Comparison of ENCODE assay signal across 1 cellular context in the genomic region with DNA sequence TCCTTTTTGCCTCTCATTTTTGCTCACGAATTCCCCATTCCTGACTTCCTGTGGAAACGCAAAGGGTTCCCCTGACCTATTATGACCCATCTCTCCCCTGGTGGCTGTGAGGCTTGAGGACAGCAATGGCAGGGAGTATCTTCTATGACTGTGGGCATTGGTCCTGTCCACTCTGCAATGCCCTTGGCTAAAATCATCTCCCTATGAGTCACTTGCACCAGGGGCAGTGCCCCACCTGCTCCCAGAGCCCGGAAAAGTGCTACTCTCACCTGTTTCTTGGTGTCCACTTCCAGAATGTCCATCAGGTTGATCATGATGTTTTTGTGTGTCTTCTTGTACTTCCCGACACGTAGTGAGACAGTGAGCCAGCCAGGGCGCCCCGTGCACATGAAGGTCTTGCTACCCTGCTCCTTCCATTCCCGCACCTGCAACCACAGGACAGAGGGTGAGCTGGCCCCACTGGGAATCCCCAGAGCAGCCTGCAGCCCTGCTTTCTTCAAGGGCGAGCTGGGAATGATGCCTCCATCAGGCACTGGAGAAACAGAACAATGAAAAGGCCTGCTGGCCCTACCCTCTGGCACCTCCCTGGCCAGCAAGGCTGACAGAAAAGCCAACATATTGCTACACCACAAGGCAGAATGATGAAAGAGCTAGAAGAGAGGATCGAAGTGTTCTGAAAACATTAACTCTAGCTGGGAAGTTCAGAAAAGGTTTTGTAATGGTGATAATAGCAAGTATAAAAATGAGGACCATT.
TF ChIP-seq lines count a peak whose summit lies in the region.

No MANE protein-coding gene starts in this region.

TF ChIP-seq in HepG2, 621 proteins besides CTCF, POLR2A, EP300 and RAD21 (continued from another document and continues in another):
- TF ChIP-seq, protein P1, sequence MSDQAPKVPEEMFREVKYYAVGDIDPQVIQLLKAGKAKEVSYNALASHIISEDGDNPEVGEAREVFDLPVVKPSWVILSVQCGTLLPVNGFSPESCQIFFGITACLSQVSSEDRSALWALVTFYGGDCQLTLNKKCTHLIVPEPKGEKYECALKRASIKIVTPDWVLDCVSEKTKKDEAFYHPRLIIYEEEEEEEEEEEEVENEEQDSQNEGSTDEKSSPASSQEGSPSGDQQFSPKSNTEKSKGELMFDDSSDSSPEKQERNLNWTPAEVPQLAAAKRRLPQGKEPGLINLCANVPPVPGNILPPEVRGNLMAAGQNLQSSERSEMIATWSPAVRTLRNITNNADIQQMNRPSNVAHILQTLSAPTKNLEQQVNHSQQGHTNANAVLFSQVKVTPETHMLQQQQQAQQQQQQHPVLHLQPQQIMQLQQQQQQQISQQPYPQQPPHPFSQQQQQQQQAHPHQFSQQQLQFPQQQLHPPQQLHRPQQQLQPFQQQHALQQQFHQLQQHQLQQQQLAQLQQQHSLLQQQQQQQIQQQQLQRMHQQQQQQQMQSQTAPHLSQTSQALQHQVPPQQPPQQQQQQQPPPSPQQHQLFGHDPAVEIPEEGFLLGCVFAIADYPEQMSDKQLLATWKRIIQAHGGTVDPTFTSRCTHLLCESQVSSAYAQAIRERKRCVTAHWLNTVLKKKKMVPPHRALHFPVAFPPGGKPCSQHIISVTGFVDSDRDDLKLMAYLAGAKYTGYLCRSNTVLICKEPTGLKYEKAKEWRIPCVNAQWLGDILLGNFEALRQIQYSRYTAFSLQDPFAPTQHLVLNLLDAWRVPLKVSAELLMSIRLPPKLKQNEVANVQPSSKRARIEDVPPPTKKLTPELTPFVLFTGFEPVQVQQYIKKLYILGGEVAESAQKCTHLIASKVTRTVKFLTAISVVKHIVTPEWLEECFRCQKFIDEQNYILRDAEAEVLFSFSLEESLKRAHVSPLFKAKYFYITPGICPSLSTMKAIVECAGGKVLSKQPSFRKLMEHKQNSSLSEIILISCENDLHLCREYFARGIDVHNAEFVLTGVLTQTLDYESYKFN (CRISPR knock-in tag; conservative IDR thresholded peaks at IDR 0.05): peak; percentile 53; the same call in 1 of the 2 replicates
- TF ChIP-seq, protein P2, sequence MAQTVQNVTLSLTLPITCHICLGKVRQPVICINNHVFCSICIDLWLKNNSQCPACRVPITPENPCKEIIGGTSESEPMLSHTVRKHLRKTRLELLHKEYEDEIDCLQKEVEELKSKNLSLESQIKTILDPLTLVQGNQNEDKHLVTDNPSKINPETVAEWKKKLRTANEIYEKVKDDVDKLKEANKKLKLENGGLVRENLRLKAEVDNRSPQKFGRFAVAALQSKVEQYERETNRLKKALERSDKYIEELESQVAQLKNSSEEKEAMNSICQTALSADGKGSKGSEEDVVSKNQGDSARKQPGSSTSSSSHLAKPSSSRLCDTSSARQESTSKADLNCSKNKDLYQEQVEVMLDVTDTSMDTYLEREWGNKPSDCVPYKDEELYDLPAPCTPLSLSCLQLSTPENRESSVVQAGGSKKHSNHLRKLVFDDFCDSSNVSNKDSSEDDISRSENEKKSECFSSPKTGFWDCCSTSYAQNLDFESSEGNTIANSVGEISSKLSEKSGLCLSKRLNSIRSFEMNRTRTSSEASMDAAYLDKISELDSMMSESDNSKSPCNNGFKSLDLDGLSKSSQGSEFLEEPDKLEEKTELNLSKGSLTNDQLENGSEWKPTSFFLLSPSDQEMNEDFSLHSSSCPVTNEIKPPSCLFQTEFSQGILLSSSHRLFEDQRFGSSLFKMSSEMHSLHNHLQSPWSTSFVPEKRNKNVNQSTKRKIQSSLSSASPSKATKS (CRISPR knock-in tag; IDR thresholded peaks at IDR 0.05): no peak
- TF ChIP-seq ZNF607 (CRISPR knock-in tag; IDR thresholded peaks at IDR 0.05; ENCODE audit: borderline replicate concordance): no peak
- no peak for TF ChIP-seq TSC22D2 (CRISPR knock-in tag; IDR thresholded peaks at IDR 0.05; ENCODE audit: borderline replicate concordance)
- TF ChIP-seq, protein P3, sequence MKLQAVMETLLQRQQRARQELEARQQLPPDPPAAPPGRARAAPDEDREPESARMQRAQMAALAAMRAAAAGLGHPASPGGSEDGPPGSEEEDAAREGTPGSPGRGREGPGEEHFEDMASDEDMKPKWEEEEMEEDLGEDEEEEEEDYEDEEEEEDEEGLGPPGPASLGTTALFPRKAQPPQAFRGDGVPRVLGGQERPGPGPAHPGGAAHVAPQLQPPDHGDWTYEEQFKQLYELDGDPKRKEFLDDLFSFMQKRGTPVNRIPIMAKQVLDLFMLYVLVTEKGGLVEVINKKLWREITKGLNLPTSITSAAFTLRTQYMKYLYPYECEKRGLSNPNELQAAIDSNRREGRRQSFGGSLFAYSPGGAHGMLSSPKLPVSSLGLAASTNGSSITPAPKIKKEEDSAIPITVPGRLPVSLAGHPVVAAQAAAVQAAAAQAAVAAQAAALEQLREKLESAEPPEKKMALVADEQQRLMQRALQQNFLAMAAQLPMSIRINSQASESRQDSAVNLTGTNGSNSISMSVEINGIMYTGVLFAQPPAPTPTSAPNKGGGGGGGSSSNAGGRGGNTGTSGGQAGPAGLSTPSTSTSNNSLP (IDR thresholded peaks at IDR 0.05; ENCODE audit: low read depth, low read length): no peak
- TF ChIP-seq SETDB1 (CRISPR knock-in tag; IDR thresholded peaks at IDR 0.05; ENCODE audit: borderline replicate concordance): no peak
- TF ChIP-seq, protein P4, sequence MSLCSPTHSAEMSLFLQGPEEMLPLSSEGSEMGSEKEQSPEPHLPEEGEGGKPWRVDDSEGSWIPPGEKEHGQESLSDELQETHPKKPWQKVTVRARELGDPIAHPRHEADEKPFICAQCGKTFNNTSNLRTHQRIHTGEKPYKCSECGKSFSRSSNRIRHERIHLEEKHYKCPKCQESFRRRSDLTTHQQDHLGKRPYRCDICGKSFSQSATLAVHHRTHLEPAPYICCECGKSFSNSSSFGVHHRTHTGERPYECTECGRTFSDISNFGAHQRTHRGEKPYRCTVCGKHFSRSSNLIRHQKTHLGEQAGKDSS (CRISPR knock-in tag; IDR thresholded peaks at IDR 0.05; ENCODE audit: borderline replicate concordance, low read depth): 0 out of 2 replicates have a peak, but pooled peaks have one; percentile 21
- TF ChIP-seq, protein P5, sequence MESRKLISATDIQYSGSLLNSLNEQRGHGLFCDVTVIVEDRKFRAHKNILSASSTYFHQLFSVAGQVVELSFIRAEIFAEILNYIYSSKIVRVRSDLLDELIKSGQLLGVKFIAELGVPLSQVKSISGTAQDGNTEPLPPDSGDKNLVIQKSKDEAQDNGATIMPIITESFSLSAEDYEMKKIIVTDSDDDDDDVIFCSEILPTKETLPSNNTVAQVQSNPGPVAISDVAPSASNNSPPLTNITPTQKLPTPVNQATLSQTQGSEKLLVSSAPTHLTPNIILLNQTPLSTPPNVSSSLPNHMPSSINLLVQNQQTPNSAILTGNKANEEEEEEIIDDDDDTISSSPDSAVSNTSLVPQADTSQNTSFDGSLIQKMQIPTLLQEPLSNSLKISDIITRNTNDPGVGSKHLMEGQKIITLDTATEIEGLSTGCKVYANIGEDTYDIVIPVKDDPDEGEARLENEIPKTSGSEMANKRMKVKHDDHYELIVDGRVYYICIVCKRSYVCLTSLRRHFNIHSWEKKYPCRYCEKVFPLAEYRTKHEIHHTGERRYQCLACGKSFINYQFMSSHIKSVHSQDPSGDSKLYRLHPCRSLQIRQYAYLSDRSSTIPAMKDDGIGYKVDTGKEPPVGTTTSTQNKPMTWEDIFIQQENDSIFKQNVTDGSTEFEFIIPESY (CRISPR knock-in tag; IDR thresholded peaks at IDR 0.05): no peak
- no peak for TF ChIP-seq ZNF746 (CRISPR knock-in tag; IDR thresholded peaks at IDR 0.05)
- TF ChIP-seq SPEN (CRISPR knock-in tag; IDR thresholded peaks at IDR 0.05; ENCODE audit: low read depth): no peak
- no peak for TF ChIP-seq SOX13 (IDR thresholded peaks at IDR 0.05)
- peak in 1 of 2 experiments; percentile 82; a peak in 2 of 4 replicates for TF ChIP-seq SOX13 (CRISPR knock-in tag; conservative IDR thresholded peaks at IDR 0.05 in 1 of 2, IDR thresholded peaks at IDR 0.05 in 1 of 2)
- TF ChIP-seq TARDBP (CRISPR knock-in tag; IDR thresholded peaks at IDR 0.05): peak; percentile 48; the same call in 1 of the 2 replicates
- TF ChIP-seq, protein P6, sequence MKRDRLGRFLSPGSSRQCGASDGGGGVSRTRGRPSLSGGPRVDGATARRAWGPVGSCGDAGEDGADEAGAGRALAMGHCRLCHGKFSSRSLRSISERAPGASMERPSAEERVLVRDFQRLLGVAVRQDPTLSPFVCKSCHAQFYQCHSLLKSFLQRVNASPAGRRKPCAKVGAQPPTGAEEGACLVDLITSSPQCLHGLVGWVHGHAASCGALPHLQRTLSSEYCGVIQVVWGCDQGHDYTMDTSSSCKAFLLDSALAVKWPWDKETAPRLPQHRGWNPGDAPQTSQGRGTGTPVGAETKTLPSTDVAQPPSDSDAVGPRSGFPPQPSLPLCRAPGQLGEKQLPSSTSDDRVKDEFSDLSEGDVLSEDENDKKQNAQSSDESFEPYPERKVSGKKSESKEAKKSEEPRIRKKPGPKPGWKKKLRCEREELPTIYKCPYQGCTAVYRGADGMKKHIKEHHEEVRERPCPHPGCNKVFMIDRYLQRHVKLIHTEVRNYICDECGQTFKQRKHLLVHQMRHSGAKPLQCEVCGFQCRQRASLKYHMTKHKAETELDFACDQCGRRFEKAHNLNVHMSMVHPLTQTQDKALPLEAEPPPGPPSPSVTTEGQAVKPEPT (CRISPR knock-in tag; IDR thresholded peaks at IDR 0.05; ENCODE audit: low read depth): no peak
- peak; percentile 24; the same call in 1 of the 2 replicates for TF ChIP-seq MIER3 (CRISPR knock-in tag; IDR thresholded peaks at IDR 0.05; ENCODE audit: borderline replicate concordance)
- TF ChIP-seq NFKB2 (CRISPR knock-in tag; IDR thresholded peaks at IDR 0.05; ENCODE audit: borderline replicate concordance): no peak; the same call in 1 of the 2 replicates
- TF ChIP-seq ZNF558 (CRISPR knock-in tag; IDR thresholded peaks at IDR 0.05; ENCODE audit: borderline replicate concordance): no peak
- TF ChIP-seq, protein P7, sequence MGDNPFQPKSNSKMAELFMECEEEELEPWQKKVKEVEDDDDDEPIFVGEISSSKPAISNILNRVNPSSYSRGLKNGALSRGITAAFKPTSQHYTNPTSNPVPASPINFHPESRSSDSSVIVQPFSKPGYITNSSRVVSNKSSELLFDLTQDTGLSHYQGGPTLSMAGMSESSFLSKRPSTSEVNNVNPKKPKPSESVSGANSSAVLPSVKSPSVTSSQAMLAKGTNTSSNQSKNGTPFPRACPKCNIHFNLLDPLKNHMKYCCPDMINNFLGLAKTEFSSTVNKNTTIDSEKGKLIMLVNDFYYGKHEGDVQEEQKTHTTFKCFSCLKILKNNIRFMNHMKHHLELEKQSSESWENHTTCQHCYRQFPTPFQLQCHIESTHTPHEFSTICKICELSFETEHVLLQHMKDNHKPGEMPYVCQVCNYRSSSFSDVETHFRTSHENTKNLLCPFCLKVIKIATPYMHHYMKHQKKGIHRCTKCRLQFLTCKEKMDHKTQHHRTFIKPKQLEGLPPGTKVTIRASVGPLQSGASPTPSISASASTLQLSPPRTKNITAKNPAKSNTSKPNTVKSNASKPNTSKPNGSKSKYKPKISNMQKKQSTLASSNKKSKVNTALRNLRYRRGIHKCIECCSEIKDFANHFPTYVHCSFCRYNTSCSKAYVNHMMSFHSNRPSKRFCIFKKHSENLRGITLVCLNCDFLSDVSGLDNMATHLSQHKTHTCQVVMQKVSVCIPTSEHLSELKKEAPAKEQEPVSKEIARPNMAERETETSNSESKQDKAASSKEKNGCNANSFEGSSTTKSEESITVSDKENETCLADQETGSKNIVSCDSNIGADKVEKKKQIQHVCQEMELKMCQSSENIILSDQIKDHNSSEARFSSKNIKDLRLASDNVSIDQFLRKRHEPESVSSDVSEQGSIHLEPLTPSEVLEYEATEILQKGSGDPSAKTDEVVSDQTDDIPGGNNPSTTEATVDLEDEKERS (CRISPR knock-in tag; IDR thresholded peaks at IDR 0.05): peak; percentile 17
- TF ChIP-seq MED13 (CRISPR knock-in tag; IDR thresholded peaks at IDR 0.05): no peak
- TF ChIP-seq ZNF672 (CRISPR knock-in tag; IDR thresholded peaks at IDR 0.05): no peak
- no peak for TF ChIP-seq ZNF333 (CRISPR knock-in tag; IDR thresholded peaks at IDR 0.05; ENCODE audit: borderline replicate concordance)
- TF ChIP-seq CEBPB (IDR thresholded peaks at IDR 0.05; ENCODE audit: borderline replicate concordance, low read depth, low read length): peak; percentile 99
- TF ChIP-seq FOXA1 (IDR thresholded peaks at IDR 0.05): no peak
- TF ChIP-seq FOXA1 (CRISPR knock-in tag; IDR thresholded peaks at IDR 0.05): no peak
- TF ChIP-seq ZKSCAN5 (CRISPR knock-in tag; IDR thresholded peaks at IDR 0.05): no peak
- peak; percentile 82 for TF ChIP-seq HDAC1 (CRISPR knock-in tag; IDR thresholded peaks at IDR 0.05)
- no peak for TF ChIP-seq CHD2 (IDR thresholded peaks at IDR 0.05; ENCODE audit: low read depth, low read length)
- TF ChIP-seq FOSL2 (CRISPR knock-in tag; IDR thresholded peaks at IDR 0.05): peak; percentile 54
- no peak for TF ChIP-seq ZBTB42 (CRISPR knock-in tag; IDR thresholded peaks at IDR 0.05)
- TF ChIP-seq ZSCAN9 (CRISPR knock-in tag; IDR thresholded peaks at IDR 0.05; ENCODE audit: borderline replicate concordance): no peak
- TF ChIP-seq JARID2 (CRISPR knock-in tag; IDR thresholded peaks at IDR 0.05; ENCODE audit: insufficient replicate concordance): no peak
- TF ChIP-seq ZNF816 (CRISPR knock-in tag; IDR thresholded peaks at IDR 0.05; ENCODE audit: borderline replicate concordance): no peak
- peak; percentile 42; the same call in 1 of the 2 replicates for TF ChIP-seq PHF21A (CRISPR knock-in tag; IDR thresholded peaks at IDR 0.05)
- TF ChIP-seq ZNF563 (CRISPR knock-in tag; IDR thresholded peaks at IDR 0.05): no peak
- TF ChIP-seq HDAC6 (IDR thresholded peaks at IDR 0.05; ENCODE audit: low read depth, low read length): no peak
- no peak for TF ChIP-seq REL (CRISPR knock-in tag; conservative IDR thresholded peaks at IDR 0.05)
- no peak for TF ChIP-seq HIVEP1 (CRISPR knock-in tag; IDR thresholded peaks at IDR 0.05)
- TF ChIP-seq TBX3 (IDR thresholded peaks at IDR 0.05; ENCODE audit: borderline replicate concordance): no peak
- no peak for TF ChIP-seq ZMAT3 (CRISPR knock-in tag; conservative IDR thresholded peaks at IDR 0.05)
- peak; percentile 29; the same call in 1 of the 2 replicates for TF ChIP-seq SMC3 (IDR thresholded peaks at IDR 0.05; ENCODE audit: low read length)
- 0 out of 2 replicates have a peak, but pooled peaks have one; percentile 10 for TF ChIP-seq PHF8 (CRISPR knock-in tag; IDR thresholded peaks at IDR 0.05)
- TF ChIP-seq NBN (conservative IDR thresholded peaks at IDR 0.05): no peak
- TF ChIP-seq, protein P8, sequence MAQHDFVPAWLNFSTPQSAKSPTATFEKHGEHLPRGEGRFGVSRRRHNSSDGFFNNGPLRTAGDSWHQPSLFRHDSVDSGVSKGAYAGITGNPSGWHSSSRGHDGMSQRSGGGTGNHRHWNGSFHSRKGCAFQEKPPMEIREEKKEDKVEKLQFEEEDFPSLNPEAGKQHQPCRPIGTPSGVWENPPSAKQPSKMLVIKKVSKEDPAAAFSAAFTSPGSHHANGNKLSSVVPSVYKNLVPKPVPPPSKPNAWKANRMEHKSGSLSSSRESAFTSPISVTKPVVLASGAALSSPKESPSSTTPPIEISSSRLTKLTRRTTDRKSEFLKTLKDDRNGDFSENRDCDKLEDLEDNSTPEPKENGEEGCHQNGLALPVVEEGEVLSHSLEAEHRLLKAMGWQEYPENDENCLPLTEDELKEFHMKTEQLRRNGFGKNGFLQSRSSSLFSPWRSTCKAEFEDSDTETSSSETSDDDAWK (CRISPR knock-in tag; IDR thresholded peaks at IDR 0.05): no peak
- peak; percentile 49; the same call in 1 of the 2 replicates for TF ChIP-seq MLLT10 (CRISPR knock-in tag; IDR thresholded peaks at IDR 0.05)
- no peak for TF ChIP-seq ZNF383 (CRISPR knock-in tag; IDR thresholded peaks at IDR 0.05; ENCODE audit: borderline replicate concordance)
